20 cellular contexts compared by ENCODE assay signal in genomic region chr5:150549735-150550134, GRCh38. TPM values are rescaled to one million over a fixed set of nuclear protein-coding genes. Genes with fewer than 3 reads are reported as not detected.
DNase-seq lines count a peak whose midpoint lies in the region; ATAC-seq, FAIRE-seq and TF ChIP-seq lines count a peak whose summit lies in the region.
"Had no signal": no experiment of that assay in that cellular context is flagged by ENCODE, and none has a peak within 500 bp of the region (broad histone marks: within the 10 kb centered on the region; RNA-seq: fewer than 3 reads in every experiment).

No MANE protein-coding gene starts in this region.

- no peak for TF ChIP-seq POLR2A in K562 (conservative IDR thresholded peaks at IDR 0.05)

- intact Hi-C loops in K562 (cut with micrococcal nuclease), result no loop called here

- H3K36me3 ChIP-seq in SK-N-SH (replicated peaks in 1 of 2; ENCODE audit: control insufficient read depth in 1 of 2, insufficient read depth in 2 of 2, low read length in 1 of 2) (peaks cover 32 to 64% of the 10 kb centered on the region in 2 experiments), K562 (ENCODE audit: control insufficient read depth, insufficient read depth, low read length) (peaks cover 67% of the 10 kb centered on the region; the same call in 2 of the 3 replicates)

- H3K27ac ChIP-seq in SK-N-SH (ENCODE audit: low read depth in 2 of 2, low read length in 1 of 2) (no peak overlapping the region), K562 (ENCODE audit: extremely low read depth, low read depth, low read length) (no peak overlapping the region)
- H3K27ac ChIP-seq: 22Rv1; A549; BLaER1 treated with 17β-estradiol and CSF1 and Interleukin-3, amounts not matched to agents 10 nM and 100 nM; C4-2B had no signal

- FAIRE-seq in K562 (lab: Jason Lieb, UNC), result no peak
- FAIRE-seq: A549, D721Med, G401.6, GM12891, GM19239 had no signal

- H3K4me2 ChIP-seq in SK-N-SH, result no peak overlapping the region
- H3K4me2 ChIP-seq in K562 (ENCODE audit: insufficient read depth, low read length), result no peak overlapping the region
- H3K4me2 ChIP-seq: A549; BLaER1 treated with 17β-estradiol and CSF1 and Interleukin-3, amounts not matched to agents 10 nM and 100 nM had no signal

- TF ChIP-seq EP300 in SK-N-SH (IDR thresholded peaks at IDR 0.05; ENCODE audit: borderline replicate concordance in 1 of 2, low read depth in 1 of 2, low read length in 1 of 2) (no peak), K562 (IDR thresholded peaks at IDR 0.05; ENCODE audit: low read length) (no peak)

- H2AFZ ChIP-seq in SK-N-SH (ENCODE audit: low read depth), result no peak overlapping the region
- no peak overlapping the region for H2AFZ ChIP-seq in K562 (ENCODE audit: low read depth, low read length)

- no peaks in the 10 kb centered on the region for H3K9me3 ChIP-seq in SK-N-SH
- H3K9me3 ChIP-seq in K562 (replicated peaks; ENCODE audit: control insufficient read depth, insufficient read depth, low read depth, low read length), result no peaks in the 10 kb centered on the region
- H3K9me3 ChIP-seq: A549; BLaER1 treated with 17β-estradiol and CSF1 and Interleukin-3, amounts not matched to agents 10 nM and 100 nM; Caco-2 had no signal

- WGBS in SK-N-SH (ENCODE audit: low lambda C conversion rate), result 100% methylated on average over 1 of the region's 1 CpG
- WGBS in K562 (ENCODE audit: insufficient coverage, low coverage, missing lambda C conversion rate), result 100% methylated on average over 1 of the region's 1 CpG

- DNase-seq in SK-N-SH (no peak), K562 (ENCODE audit: extremely low read depth in 1 of 4, low spot score in 3 of 4) (no peak)
- DNase-seq in stimulated activated CD4-positive, alpha-beta T cell treated with anti-CD3 and anti-CD28 coated beads, Interleukin-12 subunit alpha, Interleukin-12 subunit beta, amount 100 ng/mL, for 4 hours, result no peak
- no peak for DNase-seq in NK-92 treated with Interleukin-12 subunit alpha and Interleukin-12 subunit beta, amount 100 ng/mL, for 24 hours (lab: John Stamatoyannopoulos, UW)
- DNase-seq: AML-193; Caco-2; Calu3; CD4-positive, alpha-beta T cell; CD8-positive, alpha-beta T cell; DMS79 treated with DMSO at 0.1 percent for 48 hours; GF-D8 had no signal

- no peak overlapping the region for H3K4me3 ChIP-seq in SK-N-SH (ENCODE audit: low read depth in 2 of 2, low read length in 1 of 2)
- H3K4me3 ChIP-seq in K562, result no peak overlapping the region
- H3K4me3 ChIP-seq: A549; BLaER1 treated with 17β-estradiol and CSF1 and Interleukin-3, amounts not matched to agents 10 nM and 100 nM had no signal

- TF ChIP-seq RAD21 in SK-N-SH (IDR thresholded peaks at IDR 0.05; ENCODE audit: low read length) (no peak), K562 (CRISPR knock-in tag; conservative IDR thresholded peaks at IDR 0.05 in 1 of 2, IDR thresholded peaks at IDR 0.05 in 1 of 2) (no peak)

- H3K9me2 ChIP-seq in SK-N-SH, result no peaks in the 10 kb centered on the region

- peaks cover 8% of the 10 kb centered on the region for H3F3A ChIP-seq in SK-N-SH (replicated peaks; ENCODE audit: insufficient read depth)

- H4K20me1 ChIP-seq in SK-N-SH (ENCODE audit: insufficient read depth), result no peaks in the 10 kb centered on the region
- H4K20me1 ChIP-seq in K562 (replicated peaks; ENCODE audit: control insufficient read depth, insufficient read depth, low read length), result no peaks in the 10 kb centered on the region

- H3K79me2 ChIP-seq in SK-N-SH (ENCODE audit: insufficient read depth), result no peaks in the 10 kb centered on the region
- no peaks in the 10 kb centered on the region for H3K79me2 ChIP-seq in K562 (ENCODE audit: control insufficient read depth, insufficient read depth, low read length)

- ATAC-seq in SK-N-SH treated with all-trans-retinoic acid at 6 μM for 48 hours, result no peak
- ATAC-seq in K562, result no peak
- ATAC-seq: A549; CD8-positive, alpha-beta T cell had no signal

- H3K9me1 ChIP-seq in K562 (ENCODE audit: control insufficient read depth, insufficient read depth, low read length), result no peaks in the 10 kb centered on the region

- CTCF ChIA-PET in SK-N-SH (lab: Yijun Ruan, JAX), result interaction anchor here (1.3 kb wide), 1 partner anchor 297 kb away, joined by 3 read pairs; no protein-coding TSS in a partner anchor
- CTCF ChIA-PET in K562 (lab: Yijun Ruan, JAX; ENCODE audit: low intra/inter-chr PET ratio), result no interaction called here

- BruUV-seq in K562 (replicated peaks; lab: Mats Ljungman, UMichigan), result no TSS peak

- H3K4me1 ChIP-seq in SK-N-SH (ENCODE audit: control insufficient read depth in 1 of 2, insufficient read depth in 2 of 2, low read depth in 1 of 2, low read length in 1 of 2), result peaks cover 0 to 15% of the 10 kb centered on the region in 2 experiments; a peak in 2 of 4 replicates
- H3K4me1 ChIP-seq in K562 (replicated peaks in 1 of 2; ENCODE audit: control insufficient read depth in 2 of 2, insufficient read depth in 2 of 2, low read length in 2 of 2), result peaks cover 0 to 2% of the 10 kb centered on the region in 2 experiments; a peak in 1 of 5 replicates
- H3K4me1 ChIP-seq: A549, Caco-2 had no signal

- H3K27me3 ChIP-seq in SK-N-SH (ENCODE audit: insufficient read depth) (no peaks in the 10 kb centered on the region), K562 (ENCODE audit: control insufficient read depth in 2 of 2, insufficient read depth in 2 of 2, low read length in 2 of 2) (no peaks in the 10 kb centered on the region)
- H3K27me3 ChIP-seq: BLaER1 treated with 17β-estradiol and CSF1 and Interleukin-3, amounts not matched to agents 10 nM and 100 nM had no signal

- POLR2A ChIA-PET in SK-N-SH (lab: Yijun Ruan, JAX) (interaction anchor here (0.6 kb wide), 1 partner anchor 232 kb away, joined by 5 read pairs; no protein-coding TSS in a partner anchor), K562 (lab: Yijun Ruan, JAX) (no interaction called here)

- TF ChIP-seq CTCF in SK-N-SH (IDR thresholded peaks at IDR 0.05) (no peak), K562 (IDR thresholded peaks at IDR 0.05 in 2 of 3, conservative IDR thresholded peaks at IDR 0.05 in 1 of 3; ENCODE audit: insufficient read depth in 2 of 3, low read depth in 1 of 3, low read length in 3 of 3) (no peak)

- H3K9ac ChIP-seq in SK-N-SH (no peak overlapping the region), K562 (ENCODE audit: insufficient read depth in 1 of 2, low read depth in 2 of 2, low read length in 2 of 2) (no peak overlapping the region)
- H3K9ac ChIP-seq: BLaER1 treated with 17β-estradiol and CSF1 and Interleukin-3, amounts not matched to agents 10 nM and 100 nM had no signal

- in situ Hi-C loops in K562 (cut with MboI), result no loop called here

TF ChIP-seq in SK-N-SH treated with all-trans-retinoic acid at 6 μM for 48 hours, 23 proteins besides CTCF, POLR2A, EP300 and RAD21:
- TF ChIP-seq ESRRG (CRISPR knock-in tag; IDR thresholded peaks at IDR 0.05), result no peak
- TF ChIP-seq ZNF70 (CRISPR knock-in tag; IDR thresholded peaks at IDR 0.05), result peak; percentile 95
TF ChIP-seq in SK-N-SH treated with all-trans-retinoic acid at 6 μM for 48 hours: peak in this region for 1.

TF ChIP-seq in SK-N-SH, 30 proteins besides CTCF, POLR2A, EP300 and RAD21 (continues in another document):
- TF ChIP-seq NFIC (IDR thresholded peaks at IDR 0.05; ENCODE audit: borderline replicate concordance), result no peak
- TF ChIP-seq YY1 (IDR thresholded peaks at IDR 0.05; ENCODE audit: low read depth), result no peak
- no peak for TF ChIP-seq RFX5 (IDR thresholded peaks at IDR 0.05; ENCODE audit: low read length)
- TF ChIP-seq CHD2 (IDR thresholded peaks at IDR 0.05; ENCODE audit: low read length, partially characterized antibody), result no peak

TF ChIP-seq in K562, 482 proteins besides CTCF, POLR2A, EP300 and RAD21:
- no peak for TF ChIP-seq ZZZ3 (IDR thresholded peaks at IDR 0.05)
- no peak for TF ChIP-seq ZKSCAN8 (CRISPR knock-in tag; IDR thresholded peaks at IDR 0.05)
- TF ChIP-seq RBM25 (IDR thresholded peaks at IDR 0.05; ENCODE audit: low read depth, low read length, severe bottlenecking), result peak; percentile 26
TF ChIP-seq in K562: peak in this region for 1.

RNA-seq across cellular contexts. Expression of gene NDST1, which starts 41.8 kb away (rescaled TPM):
- polyA plus RNA-seq in SK-N-SH (2012; rRNA removed), result 29.2 and 33.8 TPM in 2 replicates
- polyA plus RNA-seq in SK-N-SH (2012; cell fraction: cytosol; rRNA removed), result 13.8 and 22.5 TPM in 2 replicates
- polyA plus RNA-seq in SK-N-SH (2012; cell fraction: nucleus; rRNA removed), result 32.7 and 39.0 TPM in 2 replicates
- 39.5 and 84.3 TPM in 2 replicates for total RNA-seq in K562 (2011; cell fraction: chromatin; rRNA removed; ENCODE audit: low replicate concordance)
- 40.4 and 42.6 TPM in 2 replicates for total RNA-seq in K562 (2011; cell fraction: nucleolus; rRNA removed)
- 43.0 and 46.6 TPM in 2 replicates for total RNA-seq in K562 (2011; cell fraction: nucleoplasm; rRNA removed)
- total RNA-seq in K562 (2014; rRNA removed), result 14.0 and 15.3 TPM in 2 replicates
- total RNA-seq in K562 (2014; rRNA removed; fragmentation: Illumina TruSeq; extraction: Trizol), result 7.4 and 8.7 TPM in 2 replicates
- total RNA-seq in K562 (2015; rRNA removed; fragmentation: Illumina TruSeq; extraction: Trizol), result 9.9 and 11.5 TPM in 2 replicates
- total RNA-seq in K562 (2021), result 43.2 and 47.9 TPM in 2 replicates
- 9.7 and 17.1 TPM in 2 replicates for polyA plus RNA-seq in K562 (2011; rRNA removed)
- polyA plus RNA-seq in K562 (2011; cell fraction: cytosol; rRNA removed), result 13.1 and 18.3 TPM in 2 replicates
- polyA plus RNA-seq in K562 (2011; cell fraction: nucleus; rRNA removed), result 28.2 and 31.3 TPM in 2 replicates
- polyA plus RNA-seq in K562 (2012), result 14.9 and 22.7 TPM in 2 replicates
- polyA plus RNA-seq in K562 (2014; fragmentation: Illumina TruSeq; extraction: Trizol), result 18.4 and 19.9 TPM in 2 replicates
- under 1 TPM; 0.38 to 0.39 TPM for polyA plus RNA-seq in K562 (2014; fragmentation: Nextera tagmentation; extraction: Ambion mirVana)
- 12.0 and 14.1 TPM in 2 replicates for polyA plus RNA-seq in K562 (2014; rRNA removed)
- 14.5 and 17.3 TPM in 2 replicates for polyA minus RNA-seq in K562 (2011; rRNA and poly(A)+ RNA removed)
- 19.3 and 27.4 TPM in 2 replicates for polyA minus RNA-seq in K562 (2011; cell fraction: cytosol; rRNA and poly(A)+ RNA removed)
- 12.3 and 21.3 TPM in 2 replicates for polyA minus RNA-seq in K562 (2011; cell fraction: nucleus; rRNA and poly(A)+ RNA removed)
